8 cellular contexts compared by ENCODE assay signal in genomic region chr2:20050104-20050711, GRCh38. TPM values are rescaled to one million over a fixed set of nuclear protein-coding genes. Genes with fewer than 3 reads are reported as not detected.
A peak's percentile ranks its signal among the peaks of the same experiment; 100 is the strongest.
DNase-seq lines count a peak whose midpoint lies in the region; ATAC-seq and TF ChIP-seq lines count a peak whose summit lies in the region.

No MANE protein-coding gene starts in this region.

- peaks cover 29% of the 10 kb centered on the region for H3K4me1 ChIP-seq in CD8-positive, alpha-beta memory T cell (ENCODE audit: insufficient read depth, low read length)
- H3K4me1 ChIP-seq in muscle layer of colon (ENCODE audit: insufficient read depth, low read length), result peaks cover 32% of the 10 kb centered on the region

- H3K9ac ChIP-seq in muscle layer of colon (ENCODE audit: low read length), result peak overlapping the region; percentile 95

- no peaks in the 10 kb centered on the region for H3K9me3 Mint-ChIP-seq in CD8-positive, alpha-beta memory T cell

- H3K36me3 ChIP-seq in CD8-positive, alpha-beta memory T cell (ENCODE audit: insufficient read depth, low read length), result no peaks in the 10 kb centered on the region
- no peaks in the 10 kb centered on the region for H3K36me3 ChIP-seq in muscle layer of colon (ENCODE audit: insufficient read depth, low read length)

- CTCF ChIA-PET in CD8-positive, alpha-beta memory T cell (lab: Charles Lee), result no interaction called here

- H3K4me1 Mint-ChIP-seq in CD8-positive, alpha-beta memory T cell, result peaks cover 33 to 42% (median 42%) of the 10 kb centered on the region in 3 donors

- no peak for TF ChIP-seq CTCF in LNCaP clone FGC (IDR thresholded peaks at IDR 0.05; ENCODE audit: control insufficient read depth, extremely low read depth, insufficient read depth)
- no peak for TF ChIP-seq CTCF in coronary artery (IDR thresholded peaks at IDR 0.05)

- no peak overlapping the region for H3K27ac Mint-ChIP-seq in CD8-positive, alpha-beta memory T cell

- peak overlapping the region; percentile 100 for H3K27ac ChIP-seq in CD8-positive, alpha-beta memory T cell (ENCODE audit: low read depth, low read length)
- peak overlapping the region; percentile 99 for H3K27ac ChIP-seq in coronary artery
- peak overlapping the region; percentile 99 for H3K27ac ChIP-seq in muscle layer of colon (ENCODE audit: low read depth, low read length)

- POLR2A ChIA-PET in CD8-positive, alpha-beta memory T cell (lab: Charles Lee), result no interaction called here

- peaks cover 0 to 19% (median 0%) of the 10 kb centered on the region in 3 donors for H3K36me3 Mint-ChIP-seq in CD8-positive, alpha-beta memory T cell

- peaks cover 4 to 8% of the 10 kb centered on the region in 2 donors for H3K27me3 Mint-ChIP-seq in CD8-positive, alpha-beta memory T cell

- in situ Hi-C loops in SK-MEL-5 (cut with HindIII; ENCODE audit: low pct_unique_long_range_greater_than_20kb, low sequenced_read_pairs), result no loop called here

- H3K4me3 ChIP-seq in CD8-positive, alpha-beta memory T cell (ENCODE audit: low read length), result peak overlapping the region; percentile 96
- H3K4me3 ChIP-seq in LNCaP clone FGC (ENCODE audit: low read depth, low read length), result peak overlapping the region; percentile 93
- H3K4me3 ChIP-seq in coronary artery, result peak overlapping the region; percentile 94
- H3K4me3 ChIP-seq in muscle layer of colon (ENCODE audit: low read depth in 1 of 2, low read length in 2 of 2), result peak overlapping the region; percentile 67 to 100

- no peak overlapping the region for H3K4me3 Mint-ChIP-seq in CD8-positive, alpha-beta memory T cell

- ATAC-seq in GM19395 (IDR thresholded peaks at IDR 0.05; ENCODE audit: unreplicated experiment) (peak; percentile 35), HG02759 (IDR thresholded peaks at IDR 0.05; ENCODE audit: unreplicated experiment) (no peak)

- DNase-seq in CD8-positive, alpha-beta memory T cell, result peak in 4 of 5 donors; percentile 17 to 66 (median 58)
- DNase-seq in LNCaP clone FGC (ENCODE audit: low read depth) (no peak), SK-MEL-5 (ENCODE audit: low read depth, low spot score) (peak; percentile 29), coronary artery (ENCODE audit: low spot score) (no peak), GOT3 (lab: John Stamatoyannopoulos, UW) (no peak)

- H3K9me3 ChIP-seq in CD8-positive, alpha-beta memory T cell (ENCODE audit: low read length), result no peaks in the 10 kb centered on the region
- H3K9me3 ChIP-seq in muscle layer of colon (ENCODE audit: low read length), result no peaks in the 10 kb centered on the region

- H3K27me3 ChIP-seq in CD8-positive, alpha-beta memory T cell (ENCODE audit: insufficient read depth, low read length, poor library complexity, severe bottlenecking), result no peaks in the 10 kb centered on the region
- no peaks in the 10 kb centered on the region for H3K27me3 ChIP-seq in muscle layer of colon (ENCODE audit: control insufficient read depth in 1 of 2, insufficient read depth in 2 of 2, low read length in 2 of 2)

RNA-seq across cellular contexts. Expression of gene LAPTM4A, which starts 1.2 kb away (rescaled TPM):
- 10 to 100 TPM; 29.0 to 31.0 TPM for total RNA-seq in CD8-positive, alpha-beta memory T cell
- 119 TPM for polyA plus RNA-seq in CD8-positive, alpha-beta memory T cell
- 105 and 108 TPM in 2 replicates for total RNA-seq in SK-MEL-5 (2014; rRNA removed; shearing (Covaris generic))
- 226 and 249 TPM in 2 replicates for polyA plus RNA-seq in SK-MEL-5 (2015; cell fraction: cytosol; rRNA removed)
- 38.1 and 62.3 TPM in 2 replicates for polyA plus RNA-seq in SK-MEL-5 (2015; cell fraction: nucleus; rRNA removed)

RNA-seq across cellular contexts. Expression of gene MATN3, which starts 37.7 kb away (rescaled TPM):
- not detected for total RNA-seq in CD8-positive, alpha-beta memory T cell
- not detected for polyA plus RNA-seq in CD8-positive, alpha-beta memory T cell
- total RNA-seq in SK-MEL-5 (2014; rRNA removed; shearing (Covaris generic)), result 0.34 TPM in 1 of 2 replicates, not detected in the other
- 0.39 and 0.87 TPM in 2 replicates for polyA plus RNA-seq in SK-MEL-5 (2015; cell fraction: cytosol; rRNA removed)
- polyA plus RNA-seq in SK-MEL-5 (2015; cell fraction: nucleus; rRNA removed), result 0.17 TPM in 1 of 2 replicates, not detected in the other

Comparison
In these comparisons a context has a peak if more than half of its experiments do, and no peak if none do; other contexts are left out.
1. DNase-seq: peak in CD8-positive, alpha-beta memory T cell (4 of 5) and SK-MEL-5 (single experiment); none in LNCaP clone FGC (single experiment), coronary artery (single experiment) and GOT3 (single experiment).
2. Peak in every context shown above with its lines, with median percentiles within 50 percentile points of each other: H3K27ac ChIP-seq and H3K4me3 ChIP-seq.